In genomic region chr1:101444873-101445618, GRCh38 we compare ENCODE assay signal across 17 cellular contexts.
DNase-seq lines count a peak whose midpoint lies in the region; ATAC-seq and TF ChIP-seq lines count a peak whose summit lies in the region.
"Had no signal": no experiment of that assay in that cellular context is flagged by ENCODE, and none has a peak within 500 bp of the region (broad histone marks: within the 10 kb centered on the region; RNA-seq: fewer than 3 reads in every experiment).

No MANE protein-coding gene starts in this region.

- H3K36me3 Mint-ChIP-seq in activated CD4-positive, alpha-beta T cell treated with anti-CD3 and anti-CD28 coated beads, Interleukin-2, amount 10 ng/mL, durations not matched to agents 24 days and 14 days (ENCODE audit: low read depth), result no peaks in the 10 kb centered on the region

- intact Hi-C loops in activated CD4-positive, alpha-beta T cell treated with anti-CD3 and anti-CD28 coated beads, Interleukin-2, amount 10 ng/mL, durations not matched to agents 24 days and 14 days (cut with micrococcal nuclease), result no loop called here
- intact Hi-C loops in esophagus muscularis mucosa (cut with DNase I), result no loop called here

- peaks cover 13% of the 10 kb centered on the region for H3K9me3 Mint-ChIP-seq in activated CD4-positive, alpha-beta T cell treated with anti-CD3 and anti-CD28 coated beads, Interleukin-2, amount 10 ng/mL, durations not matched to agents 24 days and 14 days

- TF ChIP-seq CTCF in esophagus muscularis mucosa (IDR thresholded peaks at IDR 0.05), result no peak
- TF ChIP-seq CTCF in Peyer's patch (IDR thresholded peaks at IDR 0.05), result no peak

- no peak overlapping the region for H3K4me3 Mint-ChIP-seq in activated CD4-positive, alpha-beta T cell treated with anti-CD3 and anti-CD28 coated beads, Interleukin-2, amount 10 ng/mL, durations not matched to agents 24 days and 14 days
- H3K4me3 Mint-ChIP-seq: activated CD4-positive, alpha-beta T cell treated with anti-CD3 and anti-CD28 coated beads for 36 hours had no signal

- H3K9ac ChIP-seq in BLaER1, result peak overlapping the region; percentile 32; the same call in 1 of the 2 replicates
- H3K9ac ChIP-seq: GM23248 had no signal

- ATAC-seq in GM19023 (IDR thresholded peaks at IDR 0.05; ENCODE audit: unreplicated experiment) (peak; percentile 35), HG02870 (IDR thresholded peaks at IDR 0.05; ENCODE audit: unreplicated experiment) (peak; percentile 31), GM21737 (IDR thresholded peaks at IDR 0.05; ENCODE audit: unreplicated experiment) (no peak)
- ATAC-seq: activated CD4-positive, alpha-beta T cell treated with anti-CD3 and anti-CD28 coated beads for 36 hours had no signal

- 56% methylated on average over 2 of the region's 2 CpGs for WGBS in esophagus muscularis mucosa

- no peaks in the 10 kb centered on the region for H3K4me1 Mint-ChIP-seq in activated CD4-positive, alpha-beta T cell treated with anti-CD3 and anti-CD28 coated beads, Interleukin-2, amount 10 ng/mL, durations not matched to agents 24 days and 14 days

- no peak for TF ChIP-seq POLR2A in esophagus muscularis mucosa (IDR thresholded peaks at IDR 0.05; ENCODE audit: low read depth)
- no peak for TF ChIP-seq POLR2A in Peyer's patch (IDR thresholded peaks at IDR 0.05)

- H3K36me3 ChIP-seq in BLaER1 (peaks cover 23% of the 10 kb centered on the region), esophagus muscularis mucosa (no peaks in the 10 kb centered on the region), Peyer's patch (no peaks in the 10 kb centered on the region)
- H3K36me3 ChIP-seq: adrenal gland had no signal

- H3K27me3 Mint-ChIP-seq in activated CD4-positive, alpha-beta T cell treated with anti-CD3 and anti-CD28 coated beads, Interleukin-2, amount 10 ng/mL, durations not matched to agents 24 days and 14 days, result peaks cover 23% of the 10 kb centered on the region

- no peak overlapping the region for H3K27ac Mint-ChIP-seq in activated CD4-positive, alpha-beta T cell treated with anti-CD3 and anti-CD28 coated beads, Interleukin-2, amount 10 ng/mL, durations not matched to agents 24 days and 14 days
- H3K27ac Mint-ChIP-seq: activated CD4-positive, alpha-beta T cell treated with anti-CD3 and anti-CD28 coated beads for 36 hours had no signal

- H3K4me1 ChIP-seq in BLaER1 (peaks cover 60% of the 10 kb centered on the region), esophagus muscularis mucosa (peaks cover 0 to 7% (median 0%) of the 10 kb centered on the region in 4 donors), Peyer's patch (no peaks in the 10 kb centered on the region)
- H3K4me1 ChIP-seq: adrenal gland had no signal

- H4K20me1 ChIP-seq in BLaER1, result no peaks in the 10 kb centered on the region

- TF ChIP-seq EP300 in esophagus muscularis mucosa (IDR thresholded peaks at IDR 0.05), result no peak

- no peaks in the 10 kb centered on the region for H3K27me3 ChIP-seq in BLaER1
- no peaks in the 10 kb centered on the region for H3K27me3 ChIP-seq in esophagus muscularis mucosa
- H3K27me3 ChIP-seq in Peyer's patch, result no peaks in the 10 kb centered on the region
- H3K27me3 ChIP-seq: adrenal gland had no signal

- H3K4me2 ChIP-seq in BLaER1, result peak overlapping the region; percentile 64

- peak; percentile 54 for DNase-seq in SK-N-DZ (ENCODE audit: low spot score)
- no peak for DNase-seq in activated CD4-positive, alpha-beta T cell treated with anti-CD3 and anti-CD28 coated beads, Interleukin-2, amount 10 ng/mL, durations not matched to agents 24 days and 14 days
- no peak for DNase-seq in esophagus muscularis mucosa (ENCODE audit: extremely low spot score)
- no peak for DNase-seq in Peyer's patch
- DNase-seq: activated CD4-positive, alpha-beta T cell treated with anti-CD3 and anti-CD28 coated beads for 36 hours; activated T-cell treated with anti-CD3 and anti-CD28 coated beads, Interleukin-2, amount 50 U/mL, for 48 hours; adrenal gland; foreskin melanocyte; GM23248; NCI-H1694 treated with DMSO at 0.1 percent for 48 hours; NCI-H748 treated with DMSO at 0.1 percent for 48 hours; stimulated activated naive CD4-positive, alpha-beta T cell; T-helper 2 cell had no signal

- H3K9me3 ChIP-seq in BLaER1, result peaks cover 19% of the 10 kb centered on the region
- no peaks in the 10 kb centered on the region for H3K9me3 ChIP-seq in esophagus muscularis mucosa
- no peaks in the 10 kb centered on the region for H3K9me3 ChIP-seq in Peyer's patch
- H3K9me3 ChIP-seq: adrenal gland had no signal

- H3K27ac ChIP-seq in BLaER1 (peak overlapping the region; percentile 63), esophagus muscularis mucosa (replicated peaks in 1 of 4) (no peak overlapping the region), Peyer's patch (no peak overlapping the region)
- H3K27ac ChIP-seq: adrenal gland, GM23248 had no signal

- H3K4me3 ChIP-seq in BLaER1 (no peak overlapping the region), esophagus muscularis mucosa (no peak overlapping the region), Peyer's patch (no peak overlapping the region)
- H3K4me3 ChIP-seq: adrenal gland, GM23248 had no signal
